ENCODE assay signal across 9 cellular contexts in genomic region chr6:31727717-31728671, GRCh38. TPM values are rescaled to one million over a fixed set of nuclear protein-coding genes. Genes with fewer than 3 reads are reported as not detected.
DNase-seq lines count a peak whose midpoint lies in the region; ATAC-seq and TF ChIP-seq lines count a peak whose summit lies in the region.
"Had no signal": no experiment of that assay in that cellular context is flagged by ENCODE, and none has a peak within 500 bp of the region (broad histone marks: within the 10 kb centered on the region; RNA-seq: fewer than 3 reads in every experiment).

No MANE protein-coding gene starts in this region.

- H3K9me3 ChIP-seq in NT2/D1 (ENCODE audit: insufficient read depth, low read length) (no peaks in the 10 kb centered on the region), SJCRH30 (replicated peaks) (no peaks in the 10 kb centered on the region)

- ATAC-seq in GM19351 (IDR thresholded peaks at IDR 0.05; ENCODE audit: unreplicated experiment) (no peak), HG02840 (IDR thresholded peaks at IDR 0.05; ENCODE audit: low FRiP score, unreplicated experiment) (no peak)

- H3K4me3 Mint-ChIP-seq in endothelial cell (ENCODE audit: unreplicated experiment) (peak overlapping the region; percentile 98), progenitor cell of endocrine pancreas (ENCODE audit: low read depth) (peak overlapping the region; percentile 98)

- TF ChIP-seq CTCF in endothelial cell (IDR thresholded peaks at IDR 0.05; ENCODE audit: unreplicated experiment) (no peak), progenitor cell of endocrine pancreas (IDR thresholded peaks at IDR 0.05; ENCODE audit: unreplicated experiment) (no peak)

- H3K36me3 ChIP-seq in NT2/D1 (ENCODE audit: insufficient read depth, insufficient read length, low read length) (peaks cover 59% of the 10 kb centered on the region), SJCRH30 (peaks cover 24% of the 10 kb centered on the region)

- H3K4me1 Mint-ChIP-seq in endothelial cell (ENCODE audit: unreplicated experiment) (peaks cover 34% of the 10 kb centered on the region), progenitor cell of endocrine pancreas (ENCODE audit: low read depth) (peaks cover 14% of the 10 kb centered on the region)

- no peak overlapping the region for H3K27ac ChIP-seq in SJCRH30
- H3K27ac ChIP-seq: PC-9 had no signal

- H3K27me3 Mint-ChIP-seq in endothelial cell (ENCODE audit: unreplicated experiment) (peaks cover 11% of the 10 kb centered on the region), progenitor cell of endocrine pancreas (no peaks in the 10 kb centered on the region)

- no peaks in the 10 kb centered on the region for H3K9me3 Mint-ChIP-seq in endothelial cell (ENCODE audit: unreplicated experiment)
- H3K9me3 Mint-ChIP-seq in progenitor cell of endocrine pancreas (ENCODE audit: low read depth), result no peaks in the 10 kb centered on the region

- H3K27me3 ChIP-seq in NT2/D1 (ENCODE audit: insufficient read depth, insufficient read length) (no peaks in the 10 kb centered on the region), SJCRH30 (no peaks in the 10 kb centered on the region)

- DNase-seq in EH (ENCODE audit: low read depth), result peak; percentile 11
- DNase-seq in NT2/D1 (ENCODE audit: low read depth, low spot score), result no peak
- no peak for DNase-seq in endothelial cell (ENCODE audit: low spot score)
- DNase-seq in progenitor cell of endocrine pancreas (ENCODE audit: low spot score, unreplicated experiment), result no peak
- no peak for DNase-seq in SJCRH30
- DNase-seq in ecto neural progenitor cell (ENCODE audit: low spot score), result no peak
- DNase-seq: PC-9 had no signal

- H3K9ac ChIP-seq in NT2/D1 (ENCODE audit: insufficient read length, low read depth), result peak overlapping the region; percentile 61

- H3K4me3 ChIP-seq in NT2/D1 (ENCODE audit: insufficient read length, low read depth), result no peak overlapping the region
- no peak overlapping the region for H3K4me3 ChIP-seq in SJCRH30

- H3K4me1 ChIP-seq in NT2/D1 (ENCODE audit: insufficient read depth, insufficient read length) (peaks cover 5% of the 10 kb centered on the region), SJCRH30 (0 out of 2 replicates have a peak, but pooled peaks cover 4% of the 10 kb centered on the region)

- no peak overlapping the region for H3K27ac Mint-ChIP-seq in endothelial cell (ENCODE audit: unreplicated experiment)
- H3K27ac Mint-ChIP-seq in progenitor cell of endocrine pancreas, result peak overlapping the region; percentile 56

- peaks cover 33% of the 10 kb centered on the region for H3K36me3 Mint-ChIP-seq in endothelial cell (ENCODE audit: low read depth, unreplicated experiment)
- peaks cover 46% of the 10 kb centered on the region for H3K36me3 Mint-ChIP-seq in progenitor cell of endocrine pancreas (ENCODE audit: insufficient read depth)

RNA-seq across cellular contexts. Expression of gene DDAH2, which starts 1.1 kb away (rescaled TPM):
- 145 TPM for total RNA-seq in endothelial cell (ENCODE audit: unreplicated experiment)
- total RNA-seq in progenitor cell of endocrine pancreas, result 218 and 233 TPM in 2 replicates
- 39.1 and 42.7 TPM in 2 replicates for total RNA-seq in SJCRH30 (2014; rRNA removed; shearing (Covaris generic))

RNA-seq across cellular contexts. Expression of gene MPIG6B, which starts 4.8 kb away (rescaled TPM):
- total RNA-seq in endothelial cell (ENCODE audit: unreplicated experiment) (not detected), progenitor cell of endocrine pancreas (not detected in 2 replicates)
- total RNA-seq in SJCRH30 (2014; rRNA removed; shearing (Covaris generic)), result 0.47 TPM in 1 of 2 replicates, not detected in the other

RNA-seq across cellular contexts. Expression of gene LY6G6C, which starts 6.4 kb away (rescaled TPM):
- total RNA-seq in endothelial cell (ENCODE audit: unreplicated experiment) (0.28 TPM), progenitor cell of endocrine pancreas (0.60 and 1.3 TPM in 2 replicates)
- total RNA-seq in SJCRH30 (2014; rRNA removed; shearing (Covaris generic)), result not detected in 2 replicates

RNA-seq across cellular contexts. Expression of gene CLIC1, which starts 8.3 kb away (rescaled TPM):
- total RNA-seq in endothelial cell (ENCODE audit: unreplicated experiment) (420 TPM), progenitor cell of endocrine pancreas (275 and 286 TPM in 2 replicates)
- 210 and 234 TPM in 2 replicates for total RNA-seq in SJCRH30 (2014; rRNA removed; shearing (Covaris generic))

RNA-seq across cellular contexts. Expression of gene MSH5, which starts 11.8 kb away (rescaled TPM):
- total RNA-seq in endothelial cell (ENCODE audit: unreplicated experiment) (16.1 TPM), progenitor cell of endocrine pancreas (45.0 and 51.3 TPM in 2 replicates)
- 12.9 and 13.4 TPM in 2 replicates for total RNA-seq in SJCRH30 (2014; rRNA removed; shearing (Covaris generic))
